In genomic region chr13:70798385-70798784, GRCh38 we compare ENCODE assay signal across 32 cellular contexts.
"Had no signal": no experiment of that assay in that cellular context is flagged by ENCODE, and none has a peak within 500 bp of the region (broad histone marks: within the 10 kb centered on the region; RNA-seq: fewer than 3 reads in every experiment).

No MANE protein-coding gene starts in this region.

- H3K36me3 Mint-ChIP-seq: T-cell had no signal

- H3K27me3 Mint-ChIP-seq: T-cell had no signal

- H3K4me3 ChIP-seq: MG63, Peyer's patch, SJSA1 had no signal

- ATAC-seq: PC-3, T-cell had no signal

- H3K27ac ChIP-seq: Peyer's patch, SJSA1 had no signal

- H3K36me3 ChIP-seq: MG63, Peyer's patch, SJSA1 had no signal

- H3K9me2 ChIP-seq: SK-N-SH had no signal

- H3K4me1 ChIP-seq: Peyer's patch, SJSA1 had no signal

- H3K27me3 ChIP-seq: MG63, Peyer's patch, SJSA1 had no signal

- H3K27ac Mint-ChIP-seq: T-cell had no signal

- H3K4me1 Mint-ChIP-seq: T-cell had no signal

- H3K4me3 Mint-ChIP-seq: T-cell had no signal

- H3K9ac ChIP-seq: SK-N-SH had no signal

- H3K4me2 ChIP-seq: SK-N-SH had no signal

- H3K9me3 ChIP-seq: MG63, Peyer's patch, SJSA1, SK-N-SH had no signal

- DNase-seq: Kasumi-1, MG63, NCI-H1048, NCI-H1092 treated with DMSO at 0.1 percent for 48 hours, NCI-H1105 treated with DMSO at 0.1 percent for 48 hours, NCI-H1417, NCI-H1436, NCI-H146, NCI-H1694, NCI-H187, NCI-H1930, NCI-H2029 treated with DMSO at 0.1 percent for 48 hours, NCI-H2081 treated with DMSO at 0.1 percent for 48 hours, NCI-H2107, NCI-H2171, NCI-H226, NCI-H446 treated with DMSO at 0.1 percent for 48 hours, NCI-H510A, NCI-H524, NCI-H526, NCI-H69, NCI-H748 treated with DMSO at 0.1 percent for 48 hours, NCI-H82, OCI-M1, PC-3, Peyer's patch, Right ventricle myocardium superior, RPMI8226, SHP77 treated with DMSO at 0.1 percent for 48 hours, SK-N-SH, T-cell had no signal
